ENCODE assay signal across 8 cellular contexts in genomic region chr3:50121416-50122032, GRCh38. TPM values are rescaled to one million over a fixed set of nuclear protein-coding genes. Genes with fewer than 3 reads are reported as not detected.
DNase-seq lines count a peak whose midpoint lies in the region; ATAC-seq, FAIRE-seq and TF ChIP-seq lines count a peak whose summit lies in the region.

No MANE protein-coding gene starts in this region.

- BruUV-seq in IMR-90 (replicated peaks; lab: Mats Ljungman, UMichigan) = no TSS peak

- H4K5ac ChIP-seq in IMR-90 (ENCODE audit: low read depth, low read length) = no peak overlapping the region

- no peak overlapping the region for H2BK20ac ChIP-seq in IMR-90 (ENCODE audit: low read depth, low read length)

- in situ Hi-C loops in IMR-90 (cut with MboI; ENCODE audit: low sequenced_read_pairs) = loop anchor here (5.0 kb wide), 1 partner anchor 61 kb away; no protein-coding TSS in a partner anchor

- no peak overlapping the region for H3K27ac ChIP-seq in A549
- H3K27ac ChIP-seq in IMR-90 (ENCODE audit: insufficient read depth, low read length) = no peak overlapping the region
- no peak overlapping the region for H3K27ac ChIP-seq in uterus

- 36% methylated on average over 10 of the region's 11 CpGs for WGBS in A549 (ENCODE audit: missing lambda C conversion rate)
- WGBS in IMR-90 (ENCODE audit: extremely low coverage in 2 of 2, insufficient read length in 1 of 2), 2 experiments = 58% methylated on average over 6 of the region's 11 CpGs; no CpG with 5 or more reads in 1 of the 2 experiments

- no peak overlapping the region for H3K9ac ChIP-seq in IMR-90 (ENCODE audit: low read depth, low read length)

- dilution Hi-C loops in IMR-90 (cut with HindIII; ENCODE audit: low sequenced_read_pairs, unreplicated experiment) = no loop called here

- H2AFZ ChIP-seq in IMR-90 (replicated peaks; ENCODE audit: low read length, poor library complexity) = peak overlapping the region; percentile 47

- DNase-seq in A549 (ENCODE audit: low read depth in 1 of 2, low spot score in 1 of 2) (peak; percentile 77 to 91), GM12892 (ENCODE audit: insufficient read length) (peak; percentile 81), IMR-90 (peak; percentile 79), SHP77 treated with DMSO at 0.1 percent for 48 hours (lab: John Stamatoyannopoulos, UW) (peak; percentile 43), glutamatergic neuron (peak; percentile 83), progenitor cell of endocrine pancreas (ENCODE audit: low spot score, unreplicated experiment) (peak; percentile 55), uterus (peak; percentile 77 to 80)
- peak; percentile 74 for DNase-seq in activated naive CD4-positive, alpha-beta T cell treated with Interleukin-2 at 50 U/mL for 16 hours

- H3K4me1 ChIP-seq in A549 (peaks cover 20% of the 10 kb centered on the region), IMR-90 (ENCODE audit: control insufficient read depth, insufficient read depth, low read length) (peaks cover 21% of the 10 kb centered on the region), uterus (peaks cover 0 to 3% of the 10 kb centered on the region in 2 donors)

- peak overlapping the region; percentile 72 for H3K27ac Mint-ChIP-seq in glutamatergic neuron (ENCODE audit: unreplicated experiment)
- no peak overlapping the region for H3K27ac Mint-ChIP-seq in progenitor cell of endocrine pancreas

- peaks cover 11% of the 10 kb centered on the region for H3K9me3 Mint-ChIP-seq in glutamatergic neuron (ENCODE audit: unreplicated experiment)
- H3K9me3 Mint-ChIP-seq in progenitor cell of endocrine pancreas (ENCODE audit: low read depth) = no peaks in the 10 kb centered on the region

- TF ChIP-seq CTCF in A549 (IDR thresholded peaks at IDR 0.05) = peak; percentile 74
- peak; percentile 87 for TF ChIP-seq CTCF in IMR-90 (conservative IDR thresholded peaks at IDR 0.05; ENCODE audit: low read depth, low read length)
- peak; percentile 91 for TF ChIP-seq CTCF in glutamatergic neuron (IDR thresholded peaks at IDR 0.05; ENCODE audit: partially characterized antibody, unreplicated experiment)
- TF ChIP-seq CTCF in progenitor cell of endocrine pancreas (IDR thresholded peaks at IDR 0.05; ENCODE audit: unreplicated experiment) = peak; percentile 86
- peak; percentile 73 to 86 (median 85) for TF ChIP-seq CTCF in uterus (IDR thresholded peaks at IDR 0.05)

- H2AK5ac ChIP-seq in IMR-90 (ENCODE audit: low read depth, low read length) = no peak overlapping the region

- ATAC-seq in A549 (peak; percentile 78 to 91), IMR-90 (ENCODE audit: low read depth) (peak; percentile 70)

- CTCF ChIA-PET in A549 (lab: Yijun Ruan, JAX) = interaction anchor here (0.6 to 8.0 kb wide), 26 partner anchors 9 to 149 kb away, joined by 3 to 240 read pairs (median 6); partner anchors contain the start of genes GNAT1 and SLC38A3
- CTCF ChIA-PET in IMR-90 (lab: Yijun Ruan, JAX) = interaction anchor here (1.3 to 3.3 kb wide), 3 partner anchors 66 to 99 kb away, joined by 3 to 10 read pairs (median 8); no protein-coding TSS in a partner anchor

- no peak overlapping the region for H3K4me2 ChIP-seq in A549
- H3K4me2 ChIP-seq in IMR-90 (ENCODE audit: low read depth, low read length) = no peak overlapping the region

- TF ChIP-seq RAD21 in A549 (conservative IDR thresholded peaks at IDR 0.05 in 1 of 2, IDR thresholded peaks at IDR 0.05 in 1 of 2) = peak; percentile 83 to 90
- TF ChIP-seq RAD21 in IMR-90 (IDR thresholded peaks at IDR 0.05; ENCODE audit: low read length) = peak; percentile 95

- no peak overlapping the region for H4K8ac ChIP-seq in IMR-90 (ENCODE audit: low read depth in 2 of 2, low read length in 2 of 2)

- TF ChIP-seq POLR2A in A549 (IDR thresholded peaks at IDR 0.05; ENCODE audit: low read length) (no peak), GM12892 (IDR thresholded peaks at IDR 0.05; ENCODE audit: low read depth, low read length) (peak; percentile 56; the same call in 1 of the 2 replicates), IMR-90 (IDR thresholded peaks at IDR 0.05; ENCODE audit: low read depth, low read length) (peak; percentile 26; the same call in 1 of the 2 replicates), uterus (IDR thresholded peaks at IDR 0.05) (no peak)

- peaks cover 13% of the 10 kb centered on the region; the same call in 1 of the 2 replicates for H3K9me1 ChIP-seq in IMR-90 (ENCODE audit: insufficient read depth, low read length)

- H3K79me1 ChIP-seq in IMR-90 (ENCODE audit: low read depth in 1 of 2, low read length in 2 of 2) = peaks cover 0 to 12% of the 10 kb centered on the region in 2 experiments; a peak in 1 of 4 replicates

- H3K56ac ChIP-seq in IMR-90 (ENCODE audit: extremely low read depth, insufficient read depth, low read length) = no peak overlapping the region

- intact Hi-C loops in IMR-90 (cut with micrococcal nuclease) (loop anchor here (1.0 kb wide), 3 partner anchors 34 to 105 kb away; partner anchors contain the start of gene SEMA3F), uterus (cut with DNase I; ENCODE audit: low total_unique reads) (loop anchor here (5.0 kb wide), 1 partner anchor 66 kb away; no protein-coding TSS in a partner anchor)

- H3K36me3 Mint-ChIP-seq in glutamatergic neuron (ENCODE audit: unreplicated experiment) = no peaks in the 10 kb centered on the region
- H3K36me3 Mint-ChIP-seq in progenitor cell of endocrine pancreas (ENCODE audit: insufficient read depth) = peaks cover 10% of the 10 kb centered on the region

- no peak overlapping the region for H2BK120ac ChIP-seq in IMR-90 (ENCODE audit: low read depth, low read length)

- H3K27me3 ChIP-seq in IMR-90 (ENCODE audit: control insufficient read depth, insufficient read depth, low read length) (no peaks in the 10 kb centered on the region), uterus (no peaks in the 10 kb centered on the region)

- no peak overlapping the region for H2BK5ac ChIP-seq in IMR-90 (ENCODE audit: low read depth, low read length, poor library complexity, severe bottlenecking)

- peaks cover 38% of the 10 kb centered on the region for H3K36me3 ChIP-seq in IMR-90 (ENCODE audit: control insufficient read depth, insufficient read depth, low read length)
- no peaks in the 10 kb centered on the region for H3K36me3 ChIP-seq in uterus

- FAIRE-seq in A549 (lab: Jason Lieb, UNC) (no peak), GM12892 (lab: Jason Lieb, UNC) (peak; percentile 96)

- TF ChIP-seq EP300 in A549 (IDR thresholded peaks at IDR 0.05) = no peak

- no peak overlapping the region for H3K23ac ChIP-seq in IMR-90 (ENCODE audit: low read depth, low read length)

- H3K4me1 Mint-ChIP-seq in glutamatergic neuron (ENCODE audit: low read depth, unreplicated experiment) (peaks cover 20% of the 10 kb centered on the region), progenitor cell of endocrine pancreas (ENCODE audit: low read depth) (peaks cover 25% of the 10 kb centered on the region)

- H3K14ac ChIP-seq in IMR-90 (replicated peaks; ENCODE audit: low read depth, low read length) = no peak overlapping the region

- H2BK15ac ChIP-seq in IMR-90 (ENCODE audit: low read depth, low read length) = no peak overlapping the region

- peaks cover 12% of the 10 kb centered on the region for H3K27me3 Mint-ChIP-seq in glutamatergic neuron (ENCODE audit: unreplicated experiment)
- no peaks in the 10 kb centered on the region for H3K27me3 Mint-ChIP-seq in progenitor cell of endocrine pancreas

- POLR2A ChIA-PET in A549 (lab: Yijun Ruan, JAX) = no interaction called here
- POLR2A ChIA-PET in IMR-90 (lab: Charles Lee; ENCODE audit: unreplicated experiment) = no interaction called here

- peaks cover 44% of the 10 kb centered on the region for H4K20me1 ChIP-seq in IMR-90 (ENCODE audit: insufficient read depth, low read length)

- no peak overlapping the region for H3K4ac ChIP-seq in IMR-90 (ENCODE audit: low read depth, low read length)

- H3K4me3 ChIP-seq in A549 = no peak overlapping the region
- H3K4me3 ChIP-seq in IMR-90 (ENCODE audit: insufficient read depth, low read depth, low read length) = no peak overlapping the region
- no peak overlapping the region for H3K4me3 ChIP-seq in uterus

- H3K4me3 Mint-ChIP-seq in glutamatergic neuron (ENCODE audit: unreplicated experiment) (no peak overlapping the region), progenitor cell of endocrine pancreas (ENCODE audit: low read depth) (no peak overlapping the region)

- H3K9me3 ChIP-seq in A549 (no peaks in the 10 kb centered on the region), IMR-90 (ENCODE audit: control insufficient read depth, insufficient read depth, low read length) (no peaks in the 10 kb centered on the region), uterus (no peaks in the 10 kb centered on the region)

- no peak overlapping the region for H3K18ac ChIP-seq in IMR-90 (ENCODE audit: low read depth, low read length)

- no peak overlapping the region for H4K91ac ChIP-seq in IMR-90 (ENCODE audit: insufficient read depth, low read depth, low read length)

- H2AK9ac ChIP-seq in IMR-90 (replicated peaks; ENCODE audit: low read depth, low read length, poor library complexity) = peak overlapping the region; percentile 57

RNA-seq across cellular contexts. Expression of gene RBM5, which starts 32.8 kb away (rescaled TPM):
- 92.1 and 123 TPM in 2 replicates for polyA plus RNA-seq in A549 (2011; rRNA removed)
- polyA plus RNA-seq in A549 (2012; cell fraction: cytosol; rRNA removed) = 35.8 and 44.3 TPM in 2 replicates
- polyA plus RNA-seq in A549 (2012; cell fraction: nucleus; rRNA removed) = 89.1 and 137 TPM in 2 replicates
- polyA plus RNA-seq in A549 (2017; fragmentation: RNase III; extraction: RNeasy Plus Mini Kit Qiagen cat#74134 plus additional on column Dnase treatment) = 66.3 to 87.3 TPM (median 78.9 TPM) in 3 replicates
- 106 and 131 TPM in 2 replicates for polyA minus RNA-seq in A549 (2011; rRNA and poly(A)+ RNA removed)
- polyA plus RNA-seq in GM12892 (2012; ENCODE audit: missing spikeins) = 81.3 TPM
- 121 and 122 TPM in 2 replicates for total RNA-seq in IMR-90 (2012; rRNA removed)
- polyA plus RNA-seq in IMR-90 (2012; rRNA removed) = 143 and 155 TPM in 2 replicates
- 28.3 and 37.6 TPM in 2 replicates for polyA plus RNA-seq in IMR-90 (2012; cell fraction: cytosol; rRNA removed)
- polyA plus RNA-seq in IMR-90 (2012; cell fraction: nucleus; rRNA removed; ENCODE audit: low replicate concordance) = 374 and 1,169 TPM in 2 replicates
- total RNA-seq in glutamatergic neuron (ENCODE audit: unreplicated experiment) = 363 TPM
- total RNA-seq in progenitor cell of endocrine pancreas = 317 and 322 TPM in 2 replicates
- 100 to 1,000 TPM; 154 to 345 (median 197) TPM for total RNA-seq in uterus

RNA-seq across cellular contexts. Expression of gene SEMA3F, which starts 33.6 kb away (rescaled TPM):
- polyA plus RNA-seq in A549 (2011; rRNA removed) (2.9 and 5.0 TPM in 2 replicates), A549 (2017; fragmentation: RNase III; extraction: RNeasy Plus Mini Kit Qiagen cat#74134 plus additional on column Dnase treatment) (9.0 to 10.6 TPM (median 10.1 TPM) in 3 replicates), IMR-90 (2012; rRNA removed) (23.3 and 26.7 TPM in 2 replicates)
- 3.9 and 5.8 TPM in 2 replicates for polyA plus RNA-seq in A549 (2012; cell fraction: cytosol; rRNA removed)
- polyA plus RNA-seq in A549 (2012; cell fraction: nucleus; rRNA removed) = 7.9 and 11.6 TPM in 2 replicates
- 8.6 and 8.9 TPM in 2 replicates for polyA minus RNA-seq in A549 (2011; rRNA and poly(A)+ RNA removed)
- 0.42 TPM for polyA plus RNA-seq in GM12892 (2012; ENCODE audit: missing spikeins)
- total RNA-seq in IMR-90 (2012; rRNA removed) (7.3 and 9.2 TPM in 2 replicates), glutamatergic neuron (ENCODE audit: unreplicated experiment) (41.2 TPM), progenitor cell of endocrine pancreas (23.6 and 26.5 TPM in 2 replicates), uterus (10 to 100 TPM; 10.5 to 33.1 (median 12.9) TPM)
- polyA plus RNA-seq in IMR-90 (2012; cell fraction: cytosol; rRNA removed) = 18.0 and 30.3 TPM in 2 replicates
- 18.6 and 46.8 TPM in 2 replicates for polyA plus RNA-seq in IMR-90 (2012; cell fraction: nucleus; rRNA removed; ENCODE audit: low replicate concordance)

Comparison
In these comparisons a context has a peak if more than half of its experiments do, and no peak if none do; other contexts are left out.
1. POLR2A ChIP-seq: peak in GM12892 (single experiment) and IMR-90 (single experiment); none in A549 (single experiment) and uterus (0 of 2).
2. Peak in every context shown above with its lines, with median percentiles within 50 percentile points of each other: DNase-seq and CTCF ChIP-seq.